1 cellular context compared by ENCODE assay signal in the genomic region with DNA sequence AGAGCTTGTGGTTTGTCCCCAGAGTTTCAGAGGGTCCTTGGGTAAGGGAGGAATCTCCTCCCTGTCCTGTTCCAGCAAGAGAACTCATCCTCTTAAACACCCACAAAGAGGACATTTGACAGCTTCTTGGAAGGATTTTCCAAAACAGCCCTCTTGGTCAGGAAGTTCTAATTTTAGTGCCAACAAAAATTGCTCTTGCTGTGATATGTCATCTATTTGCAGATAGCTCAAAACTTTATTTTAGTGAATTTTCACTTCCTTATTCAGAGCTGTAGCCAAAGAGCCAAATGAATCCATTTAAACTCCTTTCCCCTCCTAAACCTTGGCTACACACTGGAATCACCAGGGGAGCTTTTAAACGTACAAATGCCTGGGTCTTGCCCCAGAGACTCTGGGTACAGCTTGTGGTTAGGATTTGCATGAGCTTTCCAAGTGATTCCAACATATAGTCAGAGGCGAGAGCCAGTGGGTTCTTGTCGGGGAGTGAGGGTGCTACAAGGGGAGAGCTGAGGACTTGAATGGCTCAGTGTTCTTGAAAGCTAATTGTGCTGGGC.
TF ChIP-seq lines count a peak whose summit lies in the region.

No MANE protein-coding gene starts in this region.

TF ChIP-seq in SK-N-SH treated with all-trans-retinoic acid at 6 μM for 48 hours, 23 proteins besides CTCF, POLR2A, EP300 and RAD21 (continued from another document):
- TF ChIP-seq, protein P1, sequence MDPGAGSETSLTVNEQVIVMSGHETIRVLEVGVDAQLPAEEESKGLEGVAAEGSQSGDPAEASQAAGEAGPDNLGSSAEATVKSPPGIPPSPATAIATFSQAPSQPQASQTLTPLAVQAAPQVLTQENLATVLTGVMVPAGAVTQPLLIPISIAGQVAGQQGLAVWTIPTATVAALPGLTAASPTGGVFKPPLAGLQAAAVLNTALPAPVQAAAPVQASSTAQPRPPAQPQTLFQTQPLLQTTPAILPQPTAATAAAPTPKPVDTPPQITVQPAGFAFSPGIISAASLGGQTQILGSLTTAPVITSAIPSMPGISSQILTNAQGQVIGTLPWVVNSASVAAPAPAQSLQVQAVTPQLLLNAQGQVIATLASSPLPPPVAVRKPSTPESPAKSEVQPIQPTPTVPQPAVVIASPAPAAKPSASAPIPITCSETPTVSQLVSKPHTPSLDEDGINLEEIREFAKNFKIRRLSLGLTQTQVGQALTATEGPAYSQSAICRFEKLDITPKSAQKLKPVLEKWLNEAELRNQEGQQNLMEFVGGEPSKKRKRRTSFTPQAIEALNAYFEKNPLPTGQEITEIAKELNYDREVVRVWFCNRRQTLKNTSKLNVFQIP (CRISPR knock-in tag; IDR thresholded peaks at IDR 0.05; ENCODE audit: borderline replicate concordance, low read depth): no peak
- TF ChIP-seq, protein P2, sequence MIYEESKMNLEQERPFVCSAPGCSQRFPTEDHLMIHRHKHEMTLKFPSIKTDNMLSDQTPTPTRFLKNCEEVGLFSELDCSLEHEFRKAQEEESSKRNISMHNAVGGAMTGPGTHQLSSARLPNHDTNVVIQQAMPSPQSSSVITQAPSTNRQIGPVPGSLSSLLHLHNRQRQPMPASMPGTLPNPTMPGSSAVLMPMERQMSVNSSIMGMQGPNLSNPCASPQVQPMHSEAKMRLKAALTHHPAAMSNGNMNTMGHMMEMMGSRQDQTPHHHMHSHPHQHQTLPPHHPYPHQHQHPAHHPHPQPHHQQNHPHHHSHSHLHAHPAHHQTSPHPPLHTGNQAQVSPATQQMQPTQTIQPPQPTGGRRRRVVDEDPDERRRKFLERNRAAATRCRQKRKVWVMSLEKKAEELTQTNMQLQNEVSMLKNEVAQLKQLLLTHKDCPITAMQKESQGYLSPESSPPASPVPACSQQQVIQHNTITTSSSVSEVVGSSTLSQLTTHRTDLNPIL (CRISPR knock-in tag; IDR thresholded peaks at IDR 0.05; ENCODE audit: low read depth): no peak
- TF ChIP-seq ZC3H10 (CRISPR knock-in tag; IDR thresholded peaks at IDR 0.05) (no peak), OSR1 (CRISPR knock-in tag; IDR thresholded peaks at IDR 0.05) (no peak), ESRRG (CRISPR knock-in tag; IDR thresholded peaks at IDR 0.05) (no peak), ZNF565 (CRISPR knock-in tag; conservative IDR thresholded peaks at IDR 0.05; ENCODE audit: low read depth) (no peak)
